ENCODE assay signal across 7 cellular contexts in genomic region chr18:55664758-55665400, GRCh38.
DNase-seq lines count a peak whose midpoint lies in the region; FAIRE-seq and TF ChIP-seq lines count a peak whose summit lies in the region.
"Not testable (repeated sequence)": the region's sequence is repeated elsewhere in the genome, so short reads cannot be mapped to it uniquely, and the experiment has no call there.

No MANE protein-coding gene starts in this region.

- not testable (repeated sequence) for H3K36me3 ChIP-seq in esophagus muscularis mucosa; kidney (ENCODE audit: control insufficient read depth in 1 of 2, insufficient read depth in 2 of 2, low read length in 2 of 2)

- FAIRE-seq in kidney (lab: Jason Lieb, UNC) = not testable (repeated sequence)

- H3K9ac ChIP-seq in kidney (ENCODE audit: low read length in 2 of 2) = not testable (repeated sequence)

- not testable (repeated sequence) for H3K4me1 ChIP-seq in esophagus muscularis mucosa; kidney (ENCODE audit: control insufficient read depth in 1 of 2, insufficient read depth in 1 of 2, low read depth in 1 of 2, low read length in 2 of 2)

- not testable (repeated sequence) for H3K27ac ChIP-seq in esophagus muscularis mucosa (replicated peaks in 1 of 4); kidney (ENCODE audit: low read depth in 2 of 2, low read length in 2 of 2)

- not testable (repeated sequence) for TF ChIP-seq EP300 in esophagus muscularis mucosa (IDR thresholded peaks at IDR 0.05)

- H3K9me3 ChIP-seq in esophagus muscularis mucosa; kidney (ENCODE audit: control insufficient read depth in 1 of 2, low read length in 2 of 2): not testable (repeated sequence)

- not testable (repeated sequence) for TF ChIP-seq CTCF in esophagus muscularis mucosa (IDR thresholded peaks at IDR 0.05); kidney (IDR thresholded peaks at IDR 0.05; ENCODE audit: borderline replicate concordance, extremely low read depth, insufficient read depth)

- H3K27me3 ChIP-seq in esophagus muscularis mucosa = not testable (repeated sequence)

- intact Hi-C loops in esophagus muscularis mucosa (cut with DNase I); kidney (cut with DNase I): not testable (repeated sequence)

- 99% methylated on average over 40 of the region's 45 CpGs for WGBS in esophagus muscularis mucosa

- DNase-seq in DMS53 (lab: John Stamatoyannopoulos, UW) = peak; percentile 76
- DNase-seq in HuH-7 (ENCODE audit: low spot score) = peak; percentile 31
- DNase-seq in NCI-H1105 (lab: John Stamatoyannopoulos, UW) = peak; percentile 53
- DNase-seq in NCI-H510A (lab: John Stamatoyannopoulos, UW) = peak; percentile 69
- peak; percentile 86 for DNase-seq in RPMI7951 (ENCODE audit: low read depth)
- peak; percentile 55 for DNase-seq in esophagus muscularis mucosa (ENCODE audit: extremely low spot score)
- DNase-seq in kidney = peak; percentile 62

- TF ChIP-seq POLR2A in esophagus muscularis mucosa (IDR thresholded peaks at IDR 0.05; ENCODE audit: low read depth) = not testable (repeated sequence)

- not testable (repeated sequence) for H3K4me3 ChIP-seq in esophagus muscularis mucosa; kidney (ENCODE audit: low read length in 2 of 2)

Comparison
In these comparisons a context has a peak if more than half of its experiments do, and no peak if none do; other contexts are left out.
1. DNase-seq: peak in every context shown above with its lines; median percentile 86 in RPMI7951; 76 in DMS53; 69 in NCI-H510A; 62 in kidney; 55 in esophagus muscularis mucosa; 53 in NCI-H1105; 31 in HuH-7.